Comparison of ENCODE assay signal across 1 cellular context in the genomic region with DNA sequence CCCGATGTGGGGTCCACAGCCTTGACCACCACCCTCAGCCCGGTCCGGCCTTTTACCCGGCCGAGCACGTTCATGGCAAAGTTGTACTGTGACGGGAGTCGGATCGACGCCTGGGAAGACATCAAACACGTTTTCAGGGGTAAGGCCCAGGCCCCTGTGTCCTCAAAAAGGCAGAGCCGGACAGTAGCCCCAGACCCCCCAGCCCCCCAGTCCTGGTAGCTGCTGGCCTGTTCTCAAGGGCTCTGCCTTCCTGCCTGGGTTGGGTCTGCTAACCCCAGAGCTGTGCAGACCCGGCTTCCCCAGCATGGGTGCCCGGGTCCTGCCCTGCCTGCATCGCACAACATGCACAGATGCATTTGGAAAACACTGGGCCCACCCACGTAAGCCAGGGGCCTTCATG.
TF ChIP-seq lines count a peak whose summit lies in the region.

No MANE protein-coding gene starts in this region.

TF ChIP-seq in WTC11, 78 proteins besides CTCF, POLR2A, EP300 and RAD21 (continued from another document):
- no peak for TF ChIP-seq GABPB1 (CRISPR knock-in tag; IDR thresholded peaks at IDR 0.05)
- TF ChIP-seq HMGA2 (CRISPR knock-in tag; IDR thresholded peaks at IDR 0.05) = no peak
